Comparison of ENCODE assay signal across 20 cellular contexts in the genomic region with DNA sequence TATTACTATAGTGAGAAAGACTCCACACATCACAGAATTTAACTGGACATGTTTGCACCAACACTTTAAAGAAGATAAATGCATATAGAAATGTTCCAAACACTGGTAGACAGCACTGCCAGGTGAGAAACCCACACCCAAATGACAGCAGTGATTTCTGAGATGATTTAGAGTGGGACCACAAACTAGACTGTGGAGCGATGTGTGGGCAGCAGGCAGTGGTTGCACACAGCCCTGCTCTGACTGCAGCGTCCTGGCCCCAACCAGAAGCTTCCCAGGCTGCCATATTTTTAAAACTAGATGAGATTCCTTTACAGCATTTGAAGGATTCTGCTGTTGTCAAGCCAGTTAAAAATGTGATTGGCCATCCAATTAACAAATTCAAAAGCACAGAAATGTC. TPM values are rescaled to one million over a fixed set of nuclear protein-coding genes. Genes with fewer than 3 reads are reported as not detected.
A peak's percentile ranks its signal among the peaks of the same experiment; 100 is the strongest.
DNase-seq lines count a peak whose midpoint lies in the region; ATAC-seq and TF ChIP-seq lines count a peak whose summit lies in the region.
"Had no signal": no experiment of that assay in that cellular context is flagged by ENCODE, and none has a peak within 500 bp of the region (broad histone marks: within the 10 kb centered on the region; RNA-seq: fewer than 3 reads in every experiment).

No MANE protein-coding gene starts in this region.

- POLR2A ChIA-PET in activated CD4-positive, alpha-beta T cell treated with anti-CD3 and anti-CD28 coated beads, Interleukin-2, amount 10 ng/mL, durations not matched to agents 7 days and 5 days (lab: Charles Lee): no interaction called here

- no peaks in the 10 kb centered on the region for H3K79me2 ChIP-seq in GM23338 (replicated peaks; ENCODE audit: insufficient read depth)

- H3K36me3 ChIP-seq in GM23338 (ENCODE audit: insufficient read depth) (no peaks in the 10 kb centered on the region), WERI-Rb-1 (no peaks in the 10 kb centered on the region)
- H3K36me3 ChIP-seq: BLaER1, HAP-1 had no signal

- H3K4me1 ChIP-seq in GM23338 (ENCODE audit: insufficient read depth): no peaks in the 10 kb centered on the region
- H3K4me1 ChIP-seq: BLaER1, HAP-1 had no signal

- DNase-seq in activated CD4-positive, alpha-beta T cell treated with anti-CD3 and anti-CD28 coated beads for 48 hours: peak; percentile 24
- no peak for DNase-seq in activated CD4-positive, alpha-beta T cell treated with anti-CD3 and anti-CD28 coated beads, Interleukin-2, amount 10 ng/mL, durations not matched to agents 7 days and 5 days
- peak; percentile 35 to 44 for DNase-seq in activated T-cell treated with anti-CD3 and anti-CD28 coated beads, Interleukin-2, amount 50 U/mL, for 48 hours
- DNase-seq in activated T-cell treated with anti-CD3 and anti-CD28 coated beads for 4 hours: no peak
- no peak for DNase-seq in GM23338 (ENCODE audit: low spot score)
- DNase-seq in stimulated activated CD8-positive, alpha-beta memory T cell treated with anti-CD3 and anti-CD28 coated beads, Interleukin-4, amount 100 ng/mL, for 48 hours: peak; percentile 38
- no peak for DNase-seq in G401 (ENCODE audit: low spot score)
- no peak for DNase-seq in WERI-Rb-1
- DNase-seq: 8988T; Calu3; CD8-positive, alpha-beta T cell; DMS79 treated with DMSO at 0.1 percent for 48 hours had no signal

- CTCF ChIA-PET in activated CD4-positive, alpha-beta T cell treated with anti-CD3 and anti-CD28 coated beads, Interleukin-2, amount 10 ng/mL, durations not matched to agents 7 days and 5 days (lab: Charles Lee): no interaction called here

- no peaks in the 10 kb centered on the region for H3K4me1 Mint-ChIP-seq in activated CD4-positive, alpha-beta T cell treated with anti-CD3 and anti-CD28 coated beads, Interleukin-2, amount 10 ng/mL, durations not matched to agents 7 days and 5 days
- no peaks in the 10 kb centered on the region for H3K4me1 Mint-ChIP-seq in GM23338
- H3K4me1 Mint-ChIP-seq: CD14-positive monocyte had no signal

- H3K9me2 ChIP-seq in GM23338 (ENCODE audit: insufficient read depth): peaks cover 8% of the 10 kb centered on the region; the same call in 1 of the 2 replicates

- TF ChIP-seq CTCF in GM23338 (conservative IDR thresholded peaks at IDR 0.05; ENCODE audit: low read depth in 2 of 2) (no peak), WERI-Rb-1 (IDR thresholded peaks at IDR 0.05; ENCODE audit: low read depth, low read length) (no peak)

- H3K27me3 Mint-ChIP-seq in activated CD4-positive, alpha-beta T cell treated with anti-CD3 and anti-CD28 coated beads, Interleukin-2, amount 10 ng/mL, durations not matched to agents 7 days and 5 days: peaks cover 9% of the 10 kb centered on the region
- peaks cover 4% of the 10 kb centered on the region for H3K27me3 Mint-ChIP-seq in GM23338 (ENCODE audit: insufficient read depth, low read depth, poor library complexity)

- no peaks in the 10 kb centered on the region for H3K9me3 Mint-ChIP-seq in activated CD4-positive, alpha-beta T cell treated with anti-CD3 and anti-CD28 coated beads, Interleukin-2, amount 10 ng/mL, durations not matched to agents 7 days and 5 days
- H3K9me3 Mint-ChIP-seq in GM23338: no peaks in the 10 kb centered on the region
- H3K9me3 Mint-ChIP-seq: CD8-positive, alpha-beta T cell had no signal

- no peaks in the 10 kb centered on the region for H3F3A ChIP-seq in GM23338 (replicated peaks; ENCODE audit: low read depth)

- H3K4me3 Mint-ChIP-seq in activated CD4-positive, alpha-beta T cell treated with anti-CD3 and anti-CD28 coated beads, Interleukin-2, amount 10 ng/mL, durations not matched to agents 7 days and 5 days: no peak overlapping the region
- no peak overlapping the region for H3K4me3 Mint-ChIP-seq in GM23338
- H3K4me3 Mint-ChIP-seq: CD14-positive monocyte; CD8-positive, alpha-beta T cell had no signal

- H3K27ac Mint-ChIP-seq in activated CD4-positive, alpha-beta T cell treated with anti-CD3 and anti-CD28 coated beads, Interleukin-2, amount 10 ng/mL, durations not matched to agents 7 days and 5 days: no peak overlapping the region
- H3K27ac Mint-ChIP-seq in GM23338: no peak overlapping the region
- H3K27ac Mint-ChIP-seq: CD14-positive monocyte; CD8-positive, alpha-beta T cell had no signal

- H3K36me3 Mint-ChIP-seq in activated CD4-positive, alpha-beta T cell treated with anti-CD3 and anti-CD28 coated beads, Interleukin-2, amount 10 ng/mL, durations not matched to agents 7 days and 5 days (ENCODE audit: low read depth): no peaks in the 10 kb centered on the region
- H3K36me3 Mint-ChIP-seq in GM23338 (ENCODE audit: low read depth): no peaks in the 10 kb centered on the region
- H3K36me3 Mint-ChIP-seq: CD14-positive monocyte; CD8-positive, alpha-beta T cell had no signal

- no peak overlapping the region for H3K27ac ChIP-seq in GM23338 (ENCODE audit: low read depth)
- H3K27ac ChIP-seq in WERI-Rb-1: no peak overlapping the region
- H3K27ac ChIP-seq: BLaER1 had no signal

- in situ Hi-C loops in G401 (cut with HindIII; ENCODE audit: low sequenced_read_pairs): no loop called here

- H4K20me1 ChIP-seq in GM23338 (replicated peaks; ENCODE audit: insufficient read depth): no peaks in the 10 kb centered on the region
- H4K20me1 ChIP-seq: BLaER1 had no signal

- no peaks in the 10 kb centered on the region for H3K9me3 ChIP-seq in WERI-Rb-1 (ENCODE audit: severe bottlenecking)
- H3K9me3 ChIP-seq: BLaER1, HAP-1 had no signal

- H3K4me3 ChIP-seq in GM23338 (no peak overlapping the region), WERI-Rb-1 (ENCODE audit: low read depth, low read length) (no peak overlapping the region)
- H3K4me3 ChIP-seq: BLaER1, GM12878, HAP-1 had no signal

- ATAC-seq in GM23338: no peak
- ATAC-seq: CD8-positive, alpha-beta T cell; GM12878; HepG2 had no signal

- H3K4me2 ChIP-seq in GM23338: no peak overlapping the region
- H3K4me2 ChIP-seq: BLaER1 had no signal

- H2AFZ ChIP-seq in GM23338: 0 out of 2 replicates have a peak overlapping the region, but pooled peaks have one; percentile 29

- H3K27me3 ChIP-seq in GM23338 (ENCODE audit: insufficient read depth): no peaks in the 10 kb centered on the region
- H3K27me3 ChIP-seq in WERI-Rb-1 (ENCODE audit: insufficient read depth, low read depth, severe bottlenecking): no peaks in the 10 kb centered on the region
- H3K27me3 ChIP-seq: BLaER1 had no signal

RNA-seq across cellular contexts. Expression of a gene that starts 47.7 kb away (rescaled TPM):
- 10 to 100 TPM; 58.9 to 68.8 TPM for total RNA-seq in activated CD4-positive, alpha-beta T cell treated with anti-CD3 and anti-CD28 coated beads, Interleukin-2, amount 10 ng/mL, durations not matched to agents 7 days and 5 days
- total RNA-seq in GM23338 (2014; rRNA removed; shearing (Covaris generic)): 1.1 and 2.5 TPM in 2 replicates
- 5.2 and 6.0 TPM in 2 replicates for polyA plus RNA-seq in GM23338 (2016; fragmentation: Nextera tagmentation; extraction: Ambion mirVana)
- total RNA-seq in G401 (2014; rRNA removed; shearing (Covaris generic)): 119 and 132 TPM in 2 replicates

RNA-seq across cellular contexts. Expression of a gene that starts 50.7 kb away (rescaled TPM):
- total RNA-seq in activated CD4-positive, alpha-beta T cell treated with anti-CD3 and anti-CD28 coated beads, Interleukin-2, amount 10 ng/mL, durations not matched to agents 7 days and 5 days: not detected
- total RNA-seq in GM23338 (2014; rRNA removed; shearing (Covaris generic)): not detected in 2 replicates
- polyA plus RNA-seq in GM23338 (2016; fragmentation: Nextera tagmentation; extraction: Ambion mirVana): not detected in 2 replicates
- 1.3 TPM in 1 of 2 replicates, not detected in the other for total RNA-seq in G401 (2014; rRNA removed; shearing (Covaris generic))
- total RNA-seq: A673; Calu3; CD8-positive, alpha-beta T cell; GM12878; H4; HepG2 had no signal
- polyA plus RNA-seq: AG04450, CD14-positive monocyte, GM12878, HepG2 had no signal

RNA-seq across cellular contexts. Expression of a gene that starts 52.4 kb away (rescaled TPM):
- total RNA-seq in activated CD4-positive, alpha-beta T cell treated with anti-CD3 and anti-CD28 coated beads, Interleukin-2, amount 10 ng/mL, durations not matched to agents 7 days and 5 days: 10 to 100 TPM; 29.5 to 30.3 TPM
- total RNA-seq in GM23338 (2014; rRNA removed; shearing (Covaris generic)): 9.7 and 10.7 TPM in 2 replicates
- 2.0 and 2.3 TPM in 2 replicates for polyA plus RNA-seq in GM23338 (2016; fragmentation: Nextera tagmentation; extraction: Ambion mirVana)
- total RNA-seq in G401 (2014; rRNA removed; shearing (Covaris generic)): 305 and 441 TPM in 2 replicates

Comparison
In these comparisons a context has a peak if more than half of its experiments do, and no peak if none do; other contexts are left out.
1. DNase-seq: peak in activated CD4-positive, alpha-beta T cell treated with anti-CD3 and anti-CD28 coated beads for 48 hours (single experiment), activated T-cell treated with anti-CD3 and anti-CD28 coated beads, Interleukin-2, amount 50 U/mL, for 48 hours (2 of 2) and stimulated activated CD8-positive, alpha-beta memory T cell treated with anti-CD3 and anti-CD28 coated beads, Interleukin-4, amount 100 ng/mL, for 48 hours (single experiment); none in activated CD4-positive, alpha-beta T cell treated with anti-CD3 and anti-CD28 coated beads, Interleukin-2, amount 10 ng/mL, durations not matched to agents 7 days and 5 days (single experiment), activated T-cell treated with anti-CD3 and anti-CD28 coated beads for 4 hours (single experiment), GM23338 (single experiment), G401 (single experiment) and WERI-Rb-1 (single experiment).
2. RNA of a gene that starts 47.7 kb away (total RNA-seq): 119 to 132 TPM in G401 and 58.9 to 68.8 TPM in activated CD4-positive, alpha-beta T cell treated with anti-CD3 and anti-CD28 coated beads, Interleukin-2, amount 10 ng/mL, durations not matched to agents 7 days and 5 days; 1.1 to 2.5 TPM in GM23338; every median in the first group is over 10 times any median in the second.